17 cellular contexts compared by ENCODE assay signal in the genomic region with DNA sequence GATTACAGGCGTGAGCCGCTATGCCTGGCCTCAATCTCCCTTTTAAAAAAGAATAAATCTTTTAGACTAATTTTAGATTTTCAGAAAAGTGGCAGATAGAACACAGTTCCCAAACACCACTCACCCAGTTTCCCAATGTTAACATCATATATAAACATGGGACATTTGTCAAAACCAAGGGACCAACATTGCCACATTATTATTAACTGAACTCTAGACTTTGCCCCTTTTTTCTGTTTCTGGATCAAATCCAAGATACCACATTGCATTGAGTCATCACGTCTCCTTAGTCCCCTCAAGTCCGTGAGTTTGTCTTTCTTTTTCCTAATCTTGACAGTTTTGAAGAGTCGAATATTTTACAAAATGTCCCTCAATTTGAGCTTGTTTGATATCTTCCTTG. TPM values are rescaled to one million over a fixed set of nuclear protein-coding genes. Genes with fewer than 3 reads are reported as not detected.
DNase-seq lines count a peak whose midpoint lies in the region; ATAC-seq, FAIRE-seq and TF ChIP-seq lines count a peak whose summit lies in the region.
"Had no signal": no experiment of that assay in that cellular context is flagged by ENCODE, and none has a peak within 500 bp of the region (broad histone marks: within the 10 kb centered on the region; RNA-seq: fewer than 3 reads in every experiment).

No MANE protein-coding gene starts in this region.

- WGBS in mesenchymal stem cell: 79% methylated on average over 4 of the region's 5 CpGs
- 81 to 85% (median 85%) methylated on average over 5 of the region's 5 CpGs for WGBS in heart left ventricle, 4 donors

- H3K9me3 Mint-ChIP-seq in CD4-positive, alpha-beta T cell: no peaks in the 10 kb centered on the region
- no peaks in the 10 kb centered on the region for H3K9me3 Mint-ChIP-seq in astrocyte (ENCODE audit: unreplicated experiment)

- no peak overlapping the region for H2BK12ac ChIP-seq in mesenchymal stem cell (ENCODE audit: low read length in 2 of 2)

- no peak overlapping the region for H2BK120ac ChIP-seq in mesenchymal stem cell (ENCODE audit: low read depth, low read length)

- H2BK15ac ChIP-seq in mesenchymal stem cell (ENCODE audit: low read depth, poor library complexity, severe bottlenecking): no peak overlapping the region

- no peak for ATAC-seq in CD4-positive, alpha-beta T cell (ENCODE audit: poor library complexity)
- ATAC-seq in HG02840 (IDR thresholded peaks at IDR 0.05; ENCODE audit: low FRiP score, unreplicated experiment): no peak
- no peak for ATAC-seq in GM18909 (IDR thresholded peaks at IDR 0.05; ENCODE audit: poor library complexity, unreplicated experiment)
- no peak for ATAC-seq in heart left ventricle

- H3K4me3 ChIP-seq in astrocyte (ENCODE audit: insufficient read depth, low read depth, low read length) (no peak overlapping the region), mesenchymal stem cell (ENCODE audit: insufficient read depth in 1 of 2, low read depth in 1 of 2, low read length in 2 of 2) (no peak overlapping the region), heart left ventricle (no peak overlapping the region)
- H3K4me3 ChIP-seq: BLaER1 treated with 17β-estradiol and CSF1 and Interleukin-3, amounts not matched to agents 10 nM and 100 nM; dorsolateral prefrontal cortex; SJCRH30 had no signal

- no peak overlapping the region for H3K9ac ChIP-seq in astrocyte (ENCODE audit: low read length)
- no peak overlapping the region for H3K9ac ChIP-seq in mesenchymal stem cell (ENCODE audit: low read length)
- H3K9ac ChIP-seq: BLaER1 treated with 17β-estradiol and CSF1 and Interleukin-3, amounts not matched to agents 10 nM and 100 nM had no signal

- intact Hi-C loops in CD4-positive, alpha-beta T cell (cut with DNase I, micrococcal nuclease): no loop called here
- intact Hi-C loops in heart left ventricle (cut with DNase I): no loop called here

- peaks cover 16% of the 10 kb centered on the region for H3K36me3 Mint-ChIP-seq in CD4-positive, alpha-beta T cell (ENCODE audit: low read depth)
- no peaks in the 10 kb centered on the region for H3K36me3 Mint-ChIP-seq in astrocyte (ENCODE audit: low read depth, unreplicated experiment)

- no peaks in the 10 kb centered on the region for H3K27me3 ChIP-seq in CD4-positive, alpha-beta T cell (ENCODE audit: control insufficient read depth, insufficient read depth, low read length)
- H3K27me3 ChIP-seq in astrocyte (ENCODE audit: insufficient read depth, low read length): no peaks in the 10 kb centered on the region
- H3K27me3 ChIP-seq in mesenchymal stem cell (ENCODE audit: control insufficient read depth in 1 of 2, insufficient read depth in 1 of 2, low read length in 2 of 2): no peaks in the 10 kb centered on the region
- H3K27me3 ChIP-seq in heart left ventricle: no peaks in the 10 kb centered on the region
- H3K27me3 ChIP-seq: BLaER1 treated with 17β-estradiol and CSF1 and Interleukin-3, amounts not matched to agents 10 nM and 100 nM; dorsolateral prefrontal cortex; SJCRH30 had no signal

- H2AFZ ChIP-seq in astrocyte (ENCODE audit: low read depth, low read length): no peak overlapping the region
- no peak overlapping the region for H2AFZ ChIP-seq in mesenchymal stem cell (ENCODE audit: low read depth, low read length)

- H3K14ac ChIP-seq in mesenchymal stem cell (ENCODE audit: low read length in 2 of 2): no peak overlapping the region

- no peak overlapping the region for H4K8ac ChIP-seq in mesenchymal stem cell (ENCODE audit: low read length)

- H4K91ac ChIP-seq in mesenchymal stem cell (ENCODE audit: low read length): no peak overlapping the region

- no peak for FAIRE-seq in astrocyte (lab: Jason Lieb, UNC)
- FAIRE-seq: GM19239, H1 had no signal

- H3K27ac Mint-ChIP-seq in CD4-positive, alpha-beta T cell: peak overlapping the region; percentile 67
- H3K27ac Mint-ChIP-seq in astrocyte (ENCODE audit: unreplicated experiment): peak overlapping the region; percentile 5

- H3K36me3 ChIP-seq in astrocyte (ENCODE audit: insufficient read depth, low read length) (no peaks in the 10 kb centered on the region), mesenchymal stem cell (ENCODE audit: control insufficient read depth in 1 of 2, insufficient read depth in 2 of 2, low read depth in 1 of 2, low read length in 2 of 2) (no peaks in the 10 kb centered on the region), heart left ventricle (no peaks in the 10 kb centered on the region)
- H3K36me3 ChIP-seq: BLaER1 treated with 17β-estradiol and CSF1 and Interleukin-3, amounts not matched to agents 10 nM and 100 nM; SJCRH30 had no signal

- no peaks in the 10 kb centered on the region for H3K9me3 ChIP-seq in CD4-positive, alpha-beta T cell (ENCODE audit: control insufficient read depth, low read length)
- no peaks in the 10 kb centered on the region for H3K9me3 ChIP-seq in astrocyte (ENCODE audit: insufficient read depth, low read depth, low read length)
- no peaks in the 10 kb centered on the region for H3K9me3 ChIP-seq in mesenchymal stem cell (ENCODE audit: control insufficient read depth, low read length)
- H3K9me3 ChIP-seq in heart left ventricle: no peaks in the 10 kb centered on the region
- H3K9me3 ChIP-seq: BLaER1 treated with 17β-estradiol and CSF1 and Interleukin-3, amounts not matched to agents 10 nM and 100 nM; SJCRH30 had no signal

- TF ChIP-seq CTCF in CD4-positive, alpha-beta T cell (IDR thresholded peaks at IDR 0.05): no peak
- TF ChIP-seq CTCF in astrocyte (IDR thresholded peaks at IDR 0.05; ENCODE audit: insufficient read depth, low read depth, low read length) (no peak), heart left ventricle (IDR thresholded peaks at IDR 0.05) (no peak)

- peaks cover 12% of the 10 kb centered on the region for H3K4me1 Mint-ChIP-seq in CD4-positive, alpha-beta T cell (ENCODE audit: low read depth)
- peaks cover 11% of the 10 kb centered on the region for H3K4me1 Mint-ChIP-seq in astrocyte (ENCODE audit: low read depth, unreplicated experiment)

- H3K27ac ChIP-seq in CD4-positive, alpha-beta T cell (ENCODE audit: low read depth, low read length): no peak overlapping the region
- H3K27ac ChIP-seq in astrocyte (ENCODE audit: low read depth, low read length) (no peak overlapping the region), mesenchymal stem cell (ENCODE audit: low read length, poor library complexity, severe bottlenecking) (no peak overlapping the region), heart left ventricle (no peak overlapping the region)
- H3K27ac ChIP-seq: BLaER1 treated with 17β-estradiol and CSF1 and Interleukin-3, amounts not matched to agents 10 nM and 100 nM; dorsolateral prefrontal cortex; HL-60; SJCRH30 had no signal

- H3K4me3 Mint-ChIP-seq in CD4-positive, alpha-beta T cell: peak overlapping the region; percentile 64
- peak overlapping the region; percentile 11 for H3K4me3 Mint-ChIP-seq in astrocyte (ENCODE audit: unreplicated experiment)

- POLR2A ChIA-PET in CD4-positive, alpha-beta T cell (lab: Charles Lee): interaction anchor here (1.2 kb wide), 1 partner anchor 105 kb away, joined by 3 read pairs; the partner anchor contains the start of gene SNRPG

- no peak overlapping the region for H3K4ac ChIP-seq in mesenchymal stem cell (ENCODE audit: low read depth in 1 of 2, low read length in 2 of 2)

- H4K20me1 ChIP-seq in astrocyte (ENCODE audit: insufficient read depth, low read length): no peaks in the 10 kb centered on the region
- H4K20me1 ChIP-seq: BLaER1 treated with 17β-estradiol and CSF1 and Interleukin-3, amounts not matched to agents 10 nM and 100 nM had no signal

- CTCF ChIA-PET in CD4-positive, alpha-beta T cell (lab: Charles Lee): no interaction called here

- no peak for DNase-seq in CD4-positive, alpha-beta T cell
- DNase-seq in HuH-7 (ENCODE audit: low spot score): peak; percentile 44
- no peak for DNase-seq in astrocyte (ENCODE audit: low read depth)
- DNase-seq in mesenchymal stem cell: peak; percentile 15
- DNase-seq in heart left ventricle: no peak
- no peak for DNase-seq in AML-193 (lab: John Stamatoyannopoulos, UW)
- DNase-seq: dorsolateral prefrontal cortex; NCI-H2107; NK-92 treated with Interleukin-12 subunit alpha and Interleukin-12 subunit beta, amount 100 ng/mL, for 24 hours; SJCRH30; stimulated activated CD4-positive, alpha-beta T cell treated with anti-CD3 and anti-CD28 coated beads, Interleukin-4, amount 100 ng/mL, for 1 hour had no signal

- H2BK5ac ChIP-seq in mesenchymal stem cell (ENCODE audit: low read depth, low read length, poor library complexity, severe bottlenecking): no peak overlapping the region

- no peaks in the 10 kb centered on the region for H3K79me2 ChIP-seq in astrocyte (ENCODE audit: insufficient read depth, low read length)

- H3K18ac ChIP-seq in mesenchymal stem cell (ENCODE audit: low read depth in 1 of 2, low read length in 2 of 2): no peak overlapping the region

- H3K4me1 ChIP-seq in astrocyte (ENCODE audit: insufficient read depth, low read length): peaks cover 5% of the 10 kb centered on the region
- H3K4me1 ChIP-seq in mesenchymal stem cell (ENCODE audit: control insufficient read depth, insufficient read depth, low read depth, low read length): peaks cover 1% of the 10 kb centered on the region
- H3K4me1 ChIP-seq in heart left ventricle: peaks cover 0 to 13% (median 4%) of the 10 kb centered on the region in 12 donors
- H3K4me1 ChIP-seq: SJCRH30 had no signal

- no peak overlapping the region for H2AK5ac ChIP-seq in mesenchymal stem cell (ENCODE audit: low read length, severe bottlenecking)

- no peaks in the 10 kb centered on the region for H3K27me3 Mint-ChIP-seq in CD4-positive, alpha-beta T cell
- no peaks in the 10 kb centered on the region for H3K27me3 Mint-ChIP-seq in astrocyte (ENCODE audit: low read depth, unreplicated experiment)

- no peak overlapping the region for H3K4me2 ChIP-seq in astrocyte (ENCODE audit: low read length)
- H3K4me2 ChIP-seq in mesenchymal stem cell (ENCODE audit: low read length, poor library complexity, severe bottlenecking): no peak overlapping the region
- H3K4me2 ChIP-seq: BLaER1 treated with 17β-estradiol and CSF1 and Interleukin-3, amounts not matched to agents 10 nM and 100 nM had no signal

- no peak for TF ChIP-seq POLR2A in heart left ventricle (IDR thresholded peaks at IDR 0.05)

- H3K23ac ChIP-seq in mesenchymal stem cell (ENCODE audit: low read length in 2 of 2): no peak overlapping the region

- H3K79me1 ChIP-seq in mesenchymal stem cell (replicated peaks; ENCODE audit: low read length, poor library complexity, severe bottlenecking): peaks cover 4% of the 10 kb centered on the region

RNA-seq across cellular contexts. Expression of gene C2orf42, which starts 2.4 kb away (rescaled TPM):
- total RNA-seq in CD4-positive, alpha-beta T cell: 10 to 100 TPM; 16.9 to 18.4 TPM
- 15.2 and 20.7 TPM in 2 replicates for total RNA-seq in astrocyte
- polyA plus RNA-seq in mesenchymal stem cell (2013, experiment 1 of 2): 4.7 TPM
- polyA plus RNA-seq in mesenchymal stem cell (2013, experiment 2 of 2): 5.5 TPM
- total RNA-seq in heart left ventricle: 10 to 100 TPM in 5 of 9 donors, 1 to 10 TPM in 4; 6.2 to 14.9 (median 10.9) TPM
- 1 to 10 TPM; 3.5 to 6.5 TPM for polyA plus RNA-seq in heart left ventricle

RNA-seq across cellular contexts. Expression of gene TIA1, which starts 60.0 kb away (rescaled TPM):
- 10 to 100 TPM; 34.4 to 45.3 TPM for total RNA-seq in CD4-positive, alpha-beta T cell
- total RNA-seq in astrocyte (104 and 112 TPM in 2 replicates), heart left ventricle (10 to 100 TPM; 26.1 to 53.0 (median 42.1) TPM)
- 35.6 TPM for polyA plus RNA-seq in mesenchymal stem cell (2013, experiment 1 of 2)
- polyA plus RNA-seq in mesenchymal stem cell (2013, experiment 2 of 2): 38.6 TPM
- polyA plus RNA-seq in heart left ventricle: 10 to 100 TPM; 18.7 to 47.7 TPM

Comparison
In these comparisons a context has a peak if more than half of its experiments do, and no peak if none do; other contexts are left out.
1. DNase-seq: peak in HuH-7 (single experiment) and mesenchymal stem cell (single experiment); none in CD4-positive, alpha-beta T cell (0 of 10), astrocyte (single experiment), heart left ventricle (0 of 5) and AML-193 (0 of 2).